28 cellular contexts compared by ENCODE assay signal in genomic region chr5:93257616-93258015, GRCh38.
A peak's percentile ranks its signal among the peaks of the same experiment; 100 is the strongest.
DNase-seq lines count a peak whose midpoint lies in the region; ATAC-seq and TF ChIP-seq lines count a peak whose summit lies in the region.
"Had no signal": no experiment of that assay in that cellular context is flagged by ENCODE, and none has a peak within 500 bp of the region (broad histone marks: within the 10 kb centered on the region; RNA-seq: fewer than 3 reads in every experiment).

No MANE protein-coding gene starts in this region.

- H3K4me3 Mint-ChIP-seq in MCF 10A (ENCODE audit: unreplicated experiment), result no peak overlapping the region
- H3K4me3 Mint-ChIP-seq: activated CD4-positive, alpha-beta memory T cell treated with anti-CD3 and anti-CD28 coated beads for 36 hours; CD8-positive, alpha-beta T cell; naive B cell; T-helper 1 cell treated with Interleukin-12 subunit alpha and Interleukin-12 subunit beta and Interleukin-4 antibody, amounts not matched to agents 30 μg/mL and 1 μg/mL, for 36 hours had no signal

- no peaks in the 10 kb centered on the region for H3F3A ChIP-seq in PC-3 (ENCODE audit: low read length, unreplicated experiment)

- peaks cover 4% of the 10 kb centered on the region for H3K4me1 ChIP-seq in mammary epithelial cell (ENCODE audit: insufficient read depth, low read length)
- H3K4me1 ChIP-seq in PC-3 (ENCODE audit: insufficient read depth, low read length), result peaks cover 20% of the 10 kb centered on the region
- no peaks in the 10 kb centered on the region for H3K4me1 ChIP-seq in SJCRH30
- H3K4me1 ChIP-seq: BE2C, right atrium auricular region, testis had no signal

- H3K27ac Mint-ChIP-seq in MCF 10A (ENCODE audit: low read depth, unreplicated experiment), result no peak overlapping the region
- H3K27ac Mint-ChIP-seq: activated CD4-positive, alpha-beta memory T cell treated with anti-CD3 and anti-CD28 coated beads for 36 hours; CD8-positive, alpha-beta T cell; naive B cell; T-helper 1 cell treated with Interleukin-12 subunit alpha and Interleukin-12 subunit beta and Interleukin-4 antibody, amounts not matched to agents 30 μg/mL and 1 μg/mL, for 36 hours had no signal

- H3K27me3 ChIP-seq in mammary epithelial cell (ENCODE audit: insufficient read depth, low read length), result no peaks in the 10 kb centered on the region
- H3K27me3 ChIP-seq in PC-3 (ENCODE audit: low read length), result no peaks in the 10 kb centered on the region
- H3K27me3 ChIP-seq in SJCRH30, result no peaks in the 10 kb centered on the region
- H3K27me3 ChIP-seq: BE2C, right atrium auricular region, testis had no signal

- H2AFZ ChIP-seq in mammary epithelial cell (ENCODE audit: low read depth, low read length), result no peak overlapping the region
- H2AFZ ChIP-seq in PC-3 (ENCODE audit: low read length), result no peak overlapping the region

- 0 out of 2 replicates have a peak, but pooled peaks cover 6% of the 10 kb centered on the region for H3K9me2 ChIP-seq in PC-3 (replicated peaks; ENCODE audit: low read length)

- in situ Hi-C loops in mammary epithelial cell (cut with MboI; ENCODE audit: low sequenced_read_pairs in 2 of 2), result no loop called here

- no peaks in the 10 kb centered on the region for H3K36me3 Mint-ChIP-seq in MCF 10A (ENCODE audit: insufficient read depth, unreplicated experiment)
- H3K36me3 Mint-ChIP-seq: activated CD4-positive, alpha-beta memory T cell treated with anti-CD3 and anti-CD28 coated beads for 36 hours; CD8-positive, alpha-beta T cell; naive B cell had no signal

- H3K79me2 ChIP-seq in mammary epithelial cell (ENCODE audit: insufficient read depth, low read length) (no peaks in the 10 kb centered on the region), PC-3 (ENCODE audit: low read length) (no peaks in the 10 kb centered on the region)

- POLR2A ChIA-PET in MCF 10A (lab: Yijun Ruan, JAX) (no interaction called here), PC-3 (lab: Charles Lee; ENCODE audit: unreplicated experiment) (no interaction called here)

- H3K9ac ChIP-seq in mammary epithelial cell (ENCODE audit: insufficient read depth, low read length), result no peak overlapping the region
- no peak overlapping the region for H3K9ac ChIP-seq in PC-3 (ENCODE audit: low read length)

- peak; percentile 84 for ATAC-seq in PC-3
- no peak for ATAC-seq in GM18873 (IDR thresholded peaks at IDR 0.05; ENCODE audit: low FRiP score, unreplicated experiment)
- ATAC-seq: CD8-positive, alpha-beta T cell; left ventricle myocardium superior; stimulated activated naive CD8-positive, alpha-beta T cell treated with anti-CD3 and anti-CD28 coated beads, Interleukin-15, Interleukin-2, amounts not matched to agents 100 U/mL and 50 U/mL, for 24 hours had no signal

- 78% methylated on average over 3 of the region's 3 CpGs for WGBS in mammary epithelial cell (ENCODE audit: low coverage, missing lambda C conversion rate)

- intact Hi-C loops in MCF 10A (cut with micrococcal nuclease), result no loop called here
- intact Hi-C loops in mammary epithelial cell (cut with micrococcal nuclease), result loop anchor here (10.0 kb wide), 2 partner anchors 163 to 343 kb away; no protein-coding TSS in a partner anchor
- intact Hi-C loops in PC-3 (cut with micrococcal nuclease), result loop anchor here (10.0 kb wide), 1 partner anchor 183 kb away; no protein-coding TSS in a partner anchor

- H3K36me3 ChIP-seq in mammary epithelial cell (ENCODE audit: insufficient read depth, low read length) (no peaks in the 10 kb centered on the region), PC-3 (ENCODE audit: low read depth, low read length) (no peaks in the 10 kb centered on the region), SJCRH30 (no peaks in the 10 kb centered on the region)
- H3K36me3 ChIP-seq: BE2C, right atrium auricular region had no signal

- TF ChIP-seq CTCF in MCF 10A (IDR thresholded peaks at IDR 0.05; ENCODE audit: unreplicated experiment) (no peak), mammary epithelial cell (conservative IDR thresholded peaks at IDR 0.05 in 1 of 2, IDR thresholded peaks at IDR 0.05 in 1 of 2; ENCODE audit: extremely low read depth in 1 of 2, insufficient read depth in 1 of 2, low read depth in 1 of 2, low read length in 2 of 2) (no peak), PC-3 (conservative IDR thresholded peaks at IDR 0.05; ENCODE audit: low read depth, low read length) (no peak), epithelial cell of esophagus (IDR thresholded peaks at IDR 0.05; ENCODE audit: insufficient read depth, low read depth, low read length, missing control alignments) (no peak)

- H3K27ac ChIP-seq in mammary epithelial cell (ENCODE audit: insufficient read depth, low read depth, low read length) (no peak overlapping the region), PC-3 (ENCODE audit: low read length) (no peak overlapping the region), SJCRH30 (no peak overlapping the region)
- H3K27ac ChIP-seq: HL-60, right atrium auricular region, SK-N-MC, testis had no signal

- DNase-seq in MCF 10A (ENCODE audit: unreplicated experiment), result peak; percentile 20
- no peak for DNase-seq in mammary epithelial cell
- peak; percentile 64 for DNase-seq in PC-3
- DNase-seq in epithelial cell of esophagus (ENCODE audit: low read depth), result peak; percentile 7
- no peak for DNase-seq in activated effector memory CD4-positive, alpha-beta T cell treated with Interleukin-2 at 50 U/mL for 16 hours
- no peak for DNase-seq in SJCRH30
- DNase-seq in stimulated activated CD4-positive, alpha-beta T cell treated with anti-CD3 and anti-CD28 coated beads, Interleukin-2, amount 100 ng/mL, for 48 hours, result no peak
- DNase-seq: activated CD4-positive, alpha-beta memory T cell treated with anti-CD3 and anti-CD28 coated beads for 36 hours; activated naive CD4-positive, alpha-beta T cell treated with Interleukin-2 at 50 U/mL for 16 hours; BE2C; CD8-positive, alpha-beta T cell; glutamatergic neuron; H7; Karpas-422; left ventricle myocardium superior; naive B cell; NCI-H2107; NCI-H345; NCI-H69; posterior cingulate gyrus; stimulated activated naive CD8-positive, alpha-beta T cell treated with anti-CD3 and anti-CD28 coated beads, Interleukin-15, Interleukin-2, amounts not matched to agents 100 U/mL and 50 U/mL, for 24 hours; testis had no signal

- no peak overlapping the region for H3K4me3 ChIP-seq in mammary epithelial cell (replicated peaks in 1 of 3; ENCODE audit: insufficient read depth in 1 of 3, low read depth in 2 of 3, low read length in 3 of 3)
- H3K4me3 ChIP-seq in PC-3 (ENCODE audit: low read length), result no peak overlapping the region
- no peak overlapping the region for H3K4me3 ChIP-seq in epithelial cell of esophagus (ENCODE audit: low read length)
- no peak overlapping the region for H3K4me3 ChIP-seq in SJCRH30
- H3K4me3 ChIP-seq: right atrium auricular region, SK-N-MC, smooth muscle cell, testis had no signal

- no peaks in the 10 kb centered on the region for H4K20me1 ChIP-seq in mammary epithelial cell (ENCODE audit: insufficient read depth, low read length)
- H4K20me1 ChIP-seq in PC-3 (ENCODE audit: low read length), result no peaks in the 10 kb centered on the region

- dilution Hi-C loops in mammary epithelial cell (cut with HindIII; ENCODE audit: low sequenced_read_pairs), result no loop called here

- no peaks in the 10 kb centered on the region for H3K9me3 Mint-ChIP-seq in MCF 10A (ENCODE audit: unreplicated experiment)
- H3K9me3 Mint-ChIP-seq: activated CD4-positive, alpha-beta memory T cell treated with anti-CD3 and anti-CD28 coated beads for 36 hours; CD8-positive, alpha-beta T cell had no signal

- no peaks in the 10 kb centered on the region for H3K4me1 Mint-ChIP-seq in MCF 10A (ENCODE audit: insufficient read depth, unreplicated experiment)
- H3K4me1 Mint-ChIP-seq: naive B cell had no signal

- H3K4me2 ChIP-seq in mammary epithelial cell (ENCODE audit: insufficient read depth, low read depth, low read length), result no peak overlapping the region
- H3K4me2 ChIP-seq in PC-3 (ENCODE audit: low read length), result no peak overlapping the region
- H3K4me2 ChIP-seq: smooth muscle cell had no signal

- H3K9me3 ChIP-seq in mammary epithelial cell (replicated peaks; ENCODE audit: insufficient read depth, low read length), result no peaks in the 10 kb centered on the region
- no peaks in the 10 kb centered on the region for H3K9me3 ChIP-seq in PC-3 (ENCODE audit: low read length)
- H3K9me3 ChIP-seq in SJCRH30 (replicated peaks), result no peaks in the 10 kb centered on the region
- H3K9me3 ChIP-seq: BE2C, right atrium auricular region, testis had no signal

- H3K27me3 Mint-ChIP-seq in MCF 10A (ENCODE audit: insufficient read depth, unreplicated experiment), result no peaks in the 10 kb centered on the region
- H3K27me3 Mint-ChIP-seq: activated CD4-positive, alpha-beta memory T cell treated with anti-CD3 and anti-CD28 coated beads for 36 hours; naive B cell had no signal

- BruUV-seq in MCF 10A (replicated peaks; lab: Mats Ljungman, UMichigan) (no TSS peak), mammary epithelial cell (replicated peaks; lab: Mats Ljungman, UMichigan) (no TSS peak), PC-3 (replicated peaks; lab: Mats Ljungman, UMichigan) (no TSS peak)

- CTCF ChIA-PET in MCF 10A (lab: Yijun Ruan, JAX) (no interaction called here), mammary epithelial cell (lab: Charles Lee; ENCODE audit: low non-redundant PET) (no interaction called here), PC-3 (lab: Charles Lee) (interaction anchor here (0.5 kb wide), 1 partner anchor 13 kb away, joined by 3 read pairs; no protein-coding TSS in a partner anchor)

Comparison
In these comparisons a context has a peak if more than half of its experiments do, and no peak if none do; other contexts are left out.
1. DNase-seq: peak in MCF 10A (single experiment), PC-3 (single experiment) and epithelial cell of esophagus (single experiment); none in mammary epithelial cell (single experiment), activated effector memory CD4-positive, alpha-beta T cell treated with Interleukin-2 at 50 U/mL for 16 hours (single experiment), SJCRH30 (0 of 2) and stimulated activated CD4-positive, alpha-beta T cell treated with anti-CD3 and anti-CD28 coated beads, Interleukin-2, amount 100 ng/mL, for 48 hours (0 of 2).